ENCODE assay signal across 15 cellular contexts in genomic region chr1:77133731-77134358, GRCh38.
DNase-seq lines count a peak whose midpoint lies in the region; ATAC-seq, FAIRE-seq and TF ChIP-seq lines count a peak whose summit lies in the region.
"Had no signal": no experiment of that assay in that cellular context is flagged by ENCODE, and none has a peak within 500 bp of the region (broad histone marks: within the 10 kb centered on the region; RNA-seq: fewer than 3 reads in every experiment).

No MANE protein-coding gene starts in this region.

- H3K9me1 ChIP-seq in K562 (ENCODE audit: control insufficient read depth, insufficient read depth, low read length) = no peaks in the 10 kb centered on the region

- WGBS in heart left ventricle, 4 donors = 78 to 82% (median 80%) methylated on average over 3 of the region's 3 CpGs
- 59% methylated on average over 3 of the region's 3 CpGs for WGBS in K562 (ENCODE audit: insufficient coverage, low coverage, missing lambda C conversion rate)

- H3K9me3 ChIP-seq in heart left ventricle = no peaks in the 10 kb centered on the region
- H3K9me3 ChIP-seq in K562 (replicated peaks; ENCODE audit: control insufficient read depth, insufficient read depth, low read depth, low read length) = no peaks in the 10 kb centered on the region
- no peaks in the 10 kb centered on the region for H3K9me3 ChIP-seq in subcutaneous abdominal adipose tissue (ENCODE audit: control insufficient read depth in 5 of 5, low read length in 5 of 5)
- H3K9me3 ChIP-seq: BLaER1 treated with 17β-estradiol and CSF1 and Interleukin-3, amounts not matched to agents 10 nM and 100 nM; HAP-1 had no signal

- H3K79me2 ChIP-seq in K562 (ENCODE audit: control insufficient read depth, insufficient read depth, low read length) = no peaks in the 10 kb centered on the region

- no peak for FAIRE-seq in K562 (lab: Jason Lieb, UNC)
- FAIRE-seq: GM12878, H1 had no signal

- TF ChIP-seq RAD21 in K562 (CRISPR knock-in tag; conservative IDR thresholded peaks at IDR 0.05 in 1 of 2, IDR thresholded peaks at IDR 0.05 in 1 of 2) = no peak

- TF ChIP-seq EP300 in K562 (IDR thresholded peaks at IDR 0.05; ENCODE audit: low read length) = no peak

- TF ChIP-seq CTCF in heart left ventricle (IDR thresholded peaks at IDR 0.05) = no peak
- TF ChIP-seq CTCF in K562 (IDR thresholded peaks at IDR 0.05 in 2 of 3, conservative IDR thresholded peaks at IDR 0.05 in 1 of 3; ENCODE audit: insufficient read depth in 2 of 3, low read depth in 1 of 3, low read length in 3 of 3) = no peak

- intact Hi-C loops in Right ventricle myocardium superior (cut with DNase I) = no loop called here
- intact Hi-C loops in heart left ventricle (cut with DNase I) = loop anchor here in 2 of 10 donors (10.0 kb wide), 2 partner anchors 799 to 979 kb away; no protein-coding TSS in a partner anchor
- intact Hi-C loops in K562 (cut with micrococcal nuclease) = no loop called here

- no peak overlapping the region for H2AFZ ChIP-seq in K562 (ENCODE audit: low read depth, low read length)

- no peaks in the 10 kb centered on the region for H4K20me1 ChIP-seq in K562 (replicated peaks; ENCODE audit: control insufficient read depth, insufficient read depth, low read length)
- H4K20me1 ChIP-seq: BLaER1 treated with 17β-estradiol and CSF1 and Interleukin-3, amounts not matched to agents 10 nM and 100 nM had no signal

- in situ Hi-C loops in K562 (cut with MboI) = no loop called here

- H3K4me1 ChIP-seq in heart left ventricle (peaks cover 0 to 7% (median 0%) of the 10 kb centered on the region in 12 donors), K562 (replicated peaks in 1 of 2; ENCODE audit: control insufficient read depth in 2 of 2, insufficient read depth in 2 of 2, low read length in 2 of 2) (no peaks in the 10 kb centered on the region), subcutaneous abdominal adipose tissue (ENCODE audit: control insufficient read depth in 5 of 5, insufficient read depth in 5 of 5, low read length in 5 of 5) (peaks cover 0 to 22% (median 5%) of the 10 kb centered on the region in 5 donors)
- H3K4me1 ChIP-seq: BLaER1 treated with 17β-estradiol and CSF1 and Interleukin-3, amounts not matched to agents 10 nM and 100 nM; HAP-1 had no signal

- H3K4me3 ChIP-seq in heart left ventricle (no peak overlapping the region), H7 (ENCODE audit: insufficient read depth, low read depth, low read length) (no peak overlapping the region), K562 (no peak overlapping the region), subcutaneous abdominal adipose tissue (ENCODE audit: low read depth in 1 of 5, low read length in 5 of 5) (no peak overlapping the region)
- H3K4me3 ChIP-seq: BLaER1 treated with 17β-estradiol and CSF1 and Interleukin-3, amounts not matched to agents 10 nM and 100 nM; GM12878; HAP-1 had no signal

- H3K9ac ChIP-seq in K562 (ENCODE audit: insufficient read depth in 1 of 2, low read depth in 2 of 2, low read length in 2 of 2) (no peak overlapping the region), subcutaneous abdominal adipose tissue (ENCODE audit: low read length in 5 of 5) (no peak overlapping the region)
- H3K9ac ChIP-seq: BLaER1 treated with 17β-estradiol and CSF1 and Interleukin-3, amounts not matched to agents 10 nM and 100 nM had no signal

- TF ChIP-seq POLR2A in heart left ventricle (IDR thresholded peaks at IDR 0.05) (no peak), K562 (conservative IDR thresholded peaks at IDR 0.05) (no peak)

- POLR2A ChIA-PET in K562 (lab: Yijun Ruan, JAX) = no interaction called here

- H3K36me3 ChIP-seq in heart left ventricle (no peaks in the 10 kb centered on the region), H7 (replicated peaks; ENCODE audit: control insufficient read depth, insufficient read depth, low read length) (no peaks in the 10 kb centered on the region), K562 (ENCODE audit: control insufficient read depth, insufficient read depth, low read length) (no peaks in the 10 kb centered on the region), subcutaneous abdominal adipose tissue (ENCODE audit: control insufficient read depth in 5 of 5, insufficient read depth in 5 of 5, low read length in 5 of 5) (no peaks in the 10 kb centered on the region)
- H3K36me3 ChIP-seq: BLaER1 treated with 17β-estradiol and CSF1 and Interleukin-3, amounts not matched to agents 10 nM and 100 nM; HAP-1 had no signal

- ATAC-seq in Right ventricle myocardium superior (ENCODE audit: poor library complexity) = peak; percentile 67
- ATAC-seq in heart left ventricle = no peak
- ATAC-seq in K562 = no peak
- ATAC-seq in GM18517 (IDR thresholded peaks at IDR 0.05; ENCODE audit: unreplicated experiment) = no peak
- ATAC-seq: CD8-positive, alpha-beta T cell; GM12878 had no signal

- CTCF ChIA-PET in K562 (lab: Yijun Ruan, JAX; ENCODE audit: low intra/inter-chr PET ratio) = no interaction called here

- BruUV-seq in K562 (replicated peaks; lab: Mats Ljungman, UMichigan) = no TSS peak

- DNase-seq in Right ventricle myocardium superior (no peak), heart left ventricle (no peak), H7 (peak; percentile 6), K562 (ENCODE audit: extremely low read depth in 1 of 4, low spot score in 3 of 4) (no peak), HPDE6-E6E7 (ENCODE audit: extremely low spot score) (no peak)
- DNase-seq: Calu3; CD8-positive, alpha-beta T cell; DMS79 treated with DMSO at 0.1 percent for 48 hours; KBM-7 had no signal

- H3K27me3 ChIP-seq in heart left ventricle (no peaks in the 10 kb centered on the region), H7 (ENCODE audit: control insufficient read depth, insufficient read depth, low read length) (no peaks in the 10 kb centered on the region), K562 (ENCODE audit: control insufficient read depth in 2 of 2, insufficient read depth in 2 of 2, low read length in 2 of 2) (no peaks in the 10 kb centered on the region), subcutaneous abdominal adipose tissue (ENCODE audit: control insufficient read depth in 5 of 5, insufficient read depth in 4 of 5, low read length in 5 of 5) (no peaks in the 10 kb centered on the region)
- H3K27me3 ChIP-seq: BLaER1 treated with 17β-estradiol and CSF1 and Interleukin-3, amounts not matched to agents 10 nM and 100 nM had no signal

- no peak overlapping the region for H3K27ac ChIP-seq in heart left ventricle
- H3K27ac ChIP-seq in K562 (ENCODE audit: extremely low read depth, low read depth, low read length) = no peak overlapping the region
- H3K27ac ChIP-seq in subcutaneous abdominal adipose tissue (ENCODE audit: low read depth, low read length) = peak overlapping the region; percentile 56
- H3K27ac ChIP-seq: BLaER1 treated with 17β-estradiol and CSF1 and Interleukin-3, amounts not matched to agents 10 nM and 100 nM had no signal

- H3K4me2 ChIP-seq in K562 (ENCODE audit: insufficient read depth, low read length) = no peak overlapping the region
- H3K4me2 ChIP-seq: BLaER1 treated with 17β-estradiol and CSF1 and Interleukin-3, amounts not matched to agents 10 nM and 100 nM had no signal

TF ChIP-seq in K562, 482 proteins besides CTCF, POLR2A, EP300 and RAD21 (continues in another document):
- TF ChIP-seq PTTG1 (tag; IDR thresholded peaks at IDR 0.05; ENCODE audit: low read depth) (no peak), SP1 (CRISPR knock-in tag; IDR thresholded peaks at IDR 0.05) (no peak), ZNF57 (CRISPR knock-in tag; IDR thresholded peaks at IDR 0.05) (no peak)
